2 cellular contexts compared by ENCODE assay signal in genomic region chr13:29260684-29261083, GRCh38.
TF ChIP-seq lines count a peak whose summit lies in the region.

No MANE protein-coding gene starts in this region.

TF ChIP-seq in liver, 16 proteins besides CTCF, POLR2A, EP300 and RAD21 (continued from another document):
- no peak for TF ChIP-seq GABPA (IDR thresholded peaks at IDR 0.05 in 1 of 2, conservative IDR thresholded peaks at IDR 0.05 in 1 of 2)
- no peak for TF ChIP-seq ATF3 (IDR thresholded peaks at IDR 0.05)
- no peak for TF ChIP-seq YY1 (IDR thresholded peaks at IDR 0.05)
- no peak for TF ChIP-seq RXRA (IDR thresholded peaks at IDR 0.05)
- no peak for TF ChIP-seq REST (IDR thresholded peaks at IDR 0.05)
- TF ChIP-seq HNF4G (IDR thresholded peaks at IDR 0.05), result no peak
- TF ChIP-seq JUND (IDR thresholded peaks at IDR 0.05), result no peak
- no peak for TF ChIP-seq HNF4A (conservative IDR thresholded peaks at IDR 0.05)
- TF ChIP-seq FOXA2 (IDR thresholded peaks at IDR 0.05), result no peak
- TF ChIP-seq TAF1 (conservative IDR thresholded peaks at IDR 0.05), result no peak
- no peak for TF ChIP-seq EGR1 (IDR thresholded peaks at IDR 0.05; ENCODE audit: low read depth in 2 of 2)
- no peak for TF ChIP-seq ZBTB33 (IDR thresholded peaks at IDR 0.05)

TF ChIP-seq in HepG2, 621 proteins besides CTCF, POLR2A, EP300 and RAD21 (continued from another document):
- no peak for TF ChIP-seq SIX1 (CRISPR knock-in tag; IDR thresholded peaks at IDR 0.05; ENCODE audit: borderline replicate concordance)
- no peak for TF ChIP-seq ZKSCAN1 (IDR thresholded peaks at IDR 0.05; ENCODE audit: low read length)
- TF ChIP-seq BORCS8-MEF2B (CRISPR knock-in tag; IDR thresholded peaks at IDR 0.05), result no peak
- TF ChIP-seq FOXP1 (IDR thresholded peaks at IDR 0.05), result no peak
- no peak for TF ChIP-seq FOXP1 (CRISPR knock-in tag; IDR thresholded peaks at IDR 0.05)
- TF ChIP-seq ZNF597 (CRISPR knock-in tag; IDR thresholded peaks at IDR 0.05), result no peak
